9 cellular contexts compared by ENCODE assay signal in genomic region chr1:173205146-173206051, GRCh38. TPM values are rescaled to one million over a fixed set of nuclear protein-coding genes. Genes with fewer than 3 reads are reported as not detected.
DNase-seq lines count a peak whose midpoint lies in the region; ATAC-seq and TF ChIP-seq lines count a peak whose summit lies in the region.
"Had no signal": no experiment of that assay in that cellular context is flagged by ENCODE, and none has a peak within 500 bp of the region (broad histone marks: within the 10 kb centered on the region; RNA-seq: fewer than 3 reads in every experiment).

No MANE protein-coding gene starts in this region.

- H3K27me3 Mint-ChIP-seq in activated naive CD8-positive, alpha-beta T cell = no peaks in the 10 kb centered on the region

- in situ Hi-C loops in ACHN (cut with HindIII; ENCODE audit: low pct_ligation_motif_present, low pct_unique_long_range_greater_than_20kb, low sequenced_read_pairs) = loop anchor here (25.0 kb wide), 1 partner anchor 443 kb away; no protein-coding TSS in a partner anchor

- H3K27me3 ChIP-seq in DND-41 (ENCODE audit: insufficient read depth, low read length, poor library complexity) (no peaks in the 10 kb centered on the region), lung (ENCODE audit: control insufficient read depth, insufficient read depth) (no peaks in the 10 kb centered on the region)
- H3K27me3 ChIP-seq: transverse colon had no signal

- ATAC-seq in DND-41 (ENCODE audit: insufficient read depth, low read depth) (peak; percentile 86), HG03354 (IDR thresholded peaks at IDR 0.05; ENCODE audit: poor library complexity, severe bottlenecking, unreplicated experiment) (peak; percentile 41), lung (ENCODE audit: insufficient read depth, low FRiP score) (peak; percentile 29), GM18867 (IDR thresholded peaks at IDR 0.05; ENCODE audit: unreplicated experiment) (no peak)

- DNase-seq in DND-41 (peak; percentile 80), lung (ENCODE audit: low spot score) (no peak), NCI-H345 (lab: John Stamatoyannopoulos, UW) (no peak), NCI-H1436 (lab: John Stamatoyannopoulos, UW) (no peak), ACHN (no peak)
- DNase-seq: transverse colon had no signal

- H3K4me1 ChIP-seq in DND-41 (ENCODE audit: insufficient read depth, low read length) = peaks cover 84% of the 10 kb centered on the region
- peaks cover 2 to 3% of the 10 kb centered on the region in 2 donors for H3K4me1 ChIP-seq in lung (ENCODE audit: control insufficient read depth in 2 of 2, insufficient read depth in 2 of 2, low read length in 2 of 2)

- H3K27ac Mint-ChIP-seq in activated naive CD8-positive, alpha-beta T cell = peak overlapping the region; percentile 85

- H3K9me3 Mint-ChIP-seq in activated naive CD8-positive, alpha-beta T cell (ENCODE audit: low read depth) = no peaks in the 10 kb centered on the region

- H3K4me3 ChIP-seq in DND-41 (ENCODE audit: low read depth in 1 of 2, low read length in 2 of 2) (peak overlapping the region; percentile 21 to 59; a peak in 3 of 4 replicates), lung (no peak overlapping the region)
- H3K4me3 ChIP-seq: transverse colon had no signal

- H3K9ac ChIP-seq in DND-41 (ENCODE audit: low read depth, low read length) = peak overlapping the region; percentile 67

- H2AFZ ChIP-seq in DND-41 (ENCODE audit: low read depth, low read length) = peak overlapping the region; percentile 56

- peaks cover 45% of the 10 kb centered on the region for H3K79me2 ChIP-seq in DND-41 (ENCODE audit: insufficient read depth, low read length)

- H3K36me3 ChIP-seq in DND-41 (ENCODE audit: insufficient read depth, low read length) (no peaks in the 10 kb centered on the region), lung (ENCODE audit: control insufficient read depth in 2 of 2, insufficient read depth in 2 of 2, low read length in 2 of 2) (no peaks in the 10 kb centered on the region)
- H3K36me3 ChIP-seq: transverse colon had no signal

- peak overlapping the region; percentile 77 for H3K4me2 ChIP-seq in DND-41 (ENCODE audit: insufficient read depth, low read length)

- TF ChIP-seq CTCF in DND-41 (IDR thresholded peaks at IDR 0.05; ENCODE audit: borderline replicate concordance, extremely low read depth, low read length, poor library complexity, severe bottlenecking) = no peak
- TF ChIP-seq CTCF in lung (IDR thresholded peaks at IDR 0.05; ENCODE audit: control extremely low read depth, extremely low read depth) = no peak

- no peaks in the 10 kb centered on the region for H4K20me1 ChIP-seq in DND-41 (ENCODE audit: insufficient read depth, low read length)

- no peaks in the 10 kb centered on the region for H3K36me3 Mint-ChIP-seq in activated naive CD8-positive, alpha-beta T cell

- 17 to 29% methylated on average over 7 of the region's 7 CpGs for WGBS in lung, 2 donors

- H3K27ac ChIP-seq in DND-41 (ENCODE audit: low read length) = peak overlapping the region; percentile 98
- H3K27ac ChIP-seq in lung (ENCODE audit: low read depth in 1 of 2, low read length in 1 of 2) = no peak overlapping the region

- H3K4me1 Mint-ChIP-seq in activated naive CD8-positive, alpha-beta T cell (ENCODE audit: low read depth) = peaks cover 54% of the 10 kb centered on the region

- H3K9me3 ChIP-seq in DND-41 (ENCODE audit: insufficient read depth, low read length, severe bottlenecking) (no peaks in the 10 kb centered on the region), lung (ENCODE audit: control insufficient read depth in 2 of 2, insufficient read depth in 1 of 2, low read length in 1 of 2) (no peaks in the 10 kb centered on the region)
- H3K9me3 ChIP-seq: transverse colon had no signal

- H3K4me3 Mint-ChIP-seq in activated naive CD8-positive, alpha-beta T cell = peak overlapping the region; percentile 79

RNA-seq across cellular contexts. Expression of gene TNFSF4, which starts 1.7 kb away (rescaled TPM):
- 1 to 10 TPM; 1.2 to 2.5 TPM for total RNA-seq in lung
- 1 to 10 TPM in 1 of 2 donors, under 1 TPM in 1; 0.59 to 1.0 TPM for polyA plus RNA-seq in lung
